ENCODE assay signal across 25 cellular contexts in the genomic region with DNA sequence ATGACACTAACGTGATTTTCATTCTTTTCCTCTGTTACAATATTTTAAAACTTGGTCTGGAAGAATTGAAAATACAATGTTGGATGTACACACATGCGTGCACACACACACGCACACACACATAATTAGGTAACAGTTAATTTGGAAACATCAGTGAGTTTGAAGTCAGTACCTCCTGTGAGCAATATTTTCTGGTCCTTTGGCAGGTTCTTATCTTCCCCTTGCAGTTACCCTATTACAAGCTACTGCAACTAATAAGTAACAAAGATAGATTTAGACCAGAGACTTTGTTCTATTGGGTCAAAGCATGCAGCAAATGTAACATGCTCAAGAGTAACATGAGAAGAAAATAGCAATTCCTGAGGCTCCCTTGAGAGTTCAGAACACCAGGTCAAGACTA.
"Had no signal": no experiment of that assay in that cellular context is flagged by ENCODE, and none has a peak within 500 bp of the region (broad histone marks: within the 10 kb centered on the region; RNA-seq: fewer than 3 reads in every experiment).

No MANE protein-coding gene starts in this region.

- H3K4me3 ChIP-seq: colonic mucosa had no signal

- H3K4me1 Mint-ChIP-seq: activated CD4-positive, alpha-beta memory T cell treated with anti-CD3 and anti-CD28 coated beads, Interleukin-2, amount 10 ng/mL, durations not matched to agents 7 days and 5 days; activated CD4-positive, alpha-beta T cell treated with anti-CD3 and anti-CD28 coated beads, Interleukin-2, amount 10 ng/mL, durations not matched to agents 7 days and 5 days had no signal

- H3K4me1 ChIP-seq: colonic mucosa had no signal

- H3K27me3 Mint-ChIP-seq: activated CD4-positive, alpha-beta memory T cell treated with anti-CD3 and anti-CD28 coated beads, Interleukin-2, amount 10 ng/mL, durations not matched to agents 7 days and 5 days; activated naive CD8-positive, alpha-beta T cell; activated T-cell treated with anti-CD3 and anti-CD28 coated beads, Interleukin-2, amount 50 U/mL, for 24 hours had no signal

- H3K4me3 Mint-ChIP-seq: activated CD4-positive, alpha-beta memory T cell treated with anti-CD3 and anti-CD28 coated beads, Interleukin-2, amount 10 ng/mL, durations not matched to agents 7 days and 5 days; activated CD4-positive, alpha-beta T cell treated with anti-CD3 and anti-CD28 coated beads, Interleukin-2, amount 10 ng/mL, durations not matched to agents 7 days and 5 days; activated naive CD8-positive, alpha-beta T cell; activated T-cell treated with anti-CD3 and anti-CD28 coated beads, Interleukin-2, amount 50 U/mL, for 24 hours; activated T-cell treated with anti-CD3 and anti-CD28 coated beads, Interleukin-2, amount 50 U/mL, for 72 hours had no signal

- H3K9me3 Mint-ChIP-seq: activated CD4-positive, alpha-beta memory T cell treated with anti-CD3 and anti-CD28 coated beads, Interleukin-2, amount 10 ng/mL, durations not matched to agents 7 days and 5 days; activated CD4-positive, alpha-beta T cell treated with anti-CD3 and anti-CD28 coated beads, Interleukin-2, amount 10 ng/mL, durations not matched to agents 7 days and 5 days; activated T-cell treated with anti-CD3 and anti-CD28 coated beads, Interleukin-2, amount 50 U/mL, for 24 hours had no signal

- ATAC-seq: activated T-cell treated with anti-CD3 and anti-CD28 coated beads, Interleukin-2, amount 50 U/mL, for 72 hours; esophagus mucosa had no signal

- H3K36me3 ChIP-seq: colonic mucosa had no signal

- H3K27me3 ChIP-seq: colonic mucosa had no signal

- H3K9me3 ChIP-seq: colonic mucosa had no signal

- H3K27ac Mint-ChIP-seq: activated CD4-positive, alpha-beta memory T cell treated with anti-CD3 and anti-CD28 coated beads, Interleukin-2, amount 10 ng/mL, durations not matched to agents 7 days and 5 days; activated CD4-positive, alpha-beta T cell treated with anti-CD3 and anti-CD28 coated beads, Interleukin-2, amount 10 ng/mL, durations not matched to agents 7 days and 5 days; activated naive CD8-positive, alpha-beta T cell; activated T-cell treated with anti-CD3 and anti-CD28 coated beads, Interleukin-2, amount 50 U/mL, for 24 hours; activated T-cell treated with anti-CD3 and anti-CD28 coated beads, Interleukin-2, amount 50 U/mL, for 72 hours had no signal

- DNase-seq: activated CD4-positive, alpha-beta memory T cell treated with anti-CD3 and anti-CD28 coated beads, Interleukin-2, amount 10 ng/mL, durations not matched to agents 7 days and 5 days; activated CD4-positive, alpha-beta T cell treated with anti-CD3 and anti-CD28 coated beads for 1 hour; activated CD4-positive, alpha-beta T cell treated with anti-CD3 and anti-CD28 coated beads for 4 hours; activated CD4-positive, alpha-beta T cell treated with anti-CD3 and anti-CD28 coated beads, Interleukin-2, amount 10 ng/mL, durations not matched to agents 7 days and 5 days; activated CD4-positive, alpha-beta T cell treated with anti-CD3 and anti-CD28 coated beads, Interleukin-2, amount 50 U/mL, for 4 hours; activated CD8-positive, alpha-beta memory T cell treated with anti-CD3 and anti-CD28 coated beads, Interleukin-2, amount 50 U/mL, for 48 hours; activated gamma-delta T cell; activated naive CD4-positive, alpha-beta T cell; activated naive CD4-positive, alpha-beta T cell treated with anti-CD3 and anti-CD28 coated beads, Interleukin-2, amount 50 U/mL, for 16 hours; activated T-cell treated with anti-CD3 and anti-CD28 coated beads for 4 hours; activated T-cell treated with anti-CD3 and anti-CD28 coated beads, Interleukin-2, amount 50 U/mL, for 24 hours; activated T-cell treated with anti-CD3 and anti-CD28 coated beads, Interleukin-2, amount 50 U/mL, for 72 hours; amniotic stem cell; anterior cingulate cortex; central memory CD4-positive, alpha-beta T cell; cerebellar nuclear complex; colonic mucosa; effector CD8-positive, alpha-beta T cell; foreskin fibroblast; head of caudate nucleus; hippocampal formation; T-helper 2 cell had no signal

- H3K36me3 Mint-ChIP-seq: activated naive CD8-positive, alpha-beta T cell had no signal

- H3K27ac ChIP-seq: colonic mucosa, epithelial cell of prostate had no signal
